Comparison of ENCODE assay signal across 1 cellular context in the genomic region with DNA sequence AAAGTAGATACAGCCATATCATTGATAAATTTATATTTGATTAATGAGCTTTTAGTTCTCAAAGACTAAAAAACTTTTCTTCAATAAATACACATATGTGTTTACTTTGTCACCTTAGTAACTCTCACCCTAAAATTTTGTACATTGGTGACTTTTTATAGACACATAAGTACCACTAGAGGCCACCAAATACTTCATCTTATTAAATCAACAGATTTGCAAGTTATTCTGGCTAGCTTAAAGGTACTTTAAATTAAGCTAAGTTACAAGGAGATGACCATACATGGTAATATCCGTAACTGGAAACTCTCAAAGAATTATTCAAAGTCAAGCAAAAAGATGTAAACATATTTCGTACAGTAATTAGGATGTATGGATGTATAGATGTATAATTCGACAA.
TF ChIP-seq lines count a peak whose summit lies in the region.

No MANE protein-coding gene starts in this region.

TF ChIP-seq in WTC11, 78 proteins besides CTCF, POLR2A, EP300 and RAD21 (continued from another document):
- TF ChIP-seq ARID4B (CRISPR knock-in tag; IDR thresholded peaks at IDR 0.05; ENCODE audit: borderline replicate concordance) (no peak), ZMAT4 (CRISPR knock-in tag; IDR thresholded peaks at IDR 0.05) (no peak), TCF7 (CRISPR knock-in tag; IDR thresholded peaks at IDR 0.05; ENCODE audit: low read depth) (no peak), ZNF671 (CRISPR knock-in tag; IDR thresholded peaks at IDR 0.05) (no peak), OVOL2 (CRISPR knock-in tag; IDR thresholded peaks at IDR 0.05; ENCODE audit: borderline replicate concordance) (no peak), SMAD4 (CRISPR knock-in tag; IDR thresholded peaks at IDR 0.05) (no peak), IRF1 (CRISPR knock-in tag; IDR thresholded peaks at IDR 0.05) (no peak), NFYB (CRISPR knock-in tag; conservative IDR thresholded peaks at IDR 0.05; ENCODE audit: low read depth) (no peak), USF2 (CRISPR knock-in tag; IDR thresholded peaks at IDR 0.05) (no peak), E2F4 (CRISPR knock-in tag; IDR thresholded peaks at IDR 0.05; ENCODE audit: borderline replicate concordance, low read depth) (no peak), ZNF317 (CRISPR knock-in tag; IDR thresholded peaks at IDR 0.05; ENCODE audit: borderline replicate concordance, low read depth) (no peak)
- TF ChIP-seq, protein P1, sequence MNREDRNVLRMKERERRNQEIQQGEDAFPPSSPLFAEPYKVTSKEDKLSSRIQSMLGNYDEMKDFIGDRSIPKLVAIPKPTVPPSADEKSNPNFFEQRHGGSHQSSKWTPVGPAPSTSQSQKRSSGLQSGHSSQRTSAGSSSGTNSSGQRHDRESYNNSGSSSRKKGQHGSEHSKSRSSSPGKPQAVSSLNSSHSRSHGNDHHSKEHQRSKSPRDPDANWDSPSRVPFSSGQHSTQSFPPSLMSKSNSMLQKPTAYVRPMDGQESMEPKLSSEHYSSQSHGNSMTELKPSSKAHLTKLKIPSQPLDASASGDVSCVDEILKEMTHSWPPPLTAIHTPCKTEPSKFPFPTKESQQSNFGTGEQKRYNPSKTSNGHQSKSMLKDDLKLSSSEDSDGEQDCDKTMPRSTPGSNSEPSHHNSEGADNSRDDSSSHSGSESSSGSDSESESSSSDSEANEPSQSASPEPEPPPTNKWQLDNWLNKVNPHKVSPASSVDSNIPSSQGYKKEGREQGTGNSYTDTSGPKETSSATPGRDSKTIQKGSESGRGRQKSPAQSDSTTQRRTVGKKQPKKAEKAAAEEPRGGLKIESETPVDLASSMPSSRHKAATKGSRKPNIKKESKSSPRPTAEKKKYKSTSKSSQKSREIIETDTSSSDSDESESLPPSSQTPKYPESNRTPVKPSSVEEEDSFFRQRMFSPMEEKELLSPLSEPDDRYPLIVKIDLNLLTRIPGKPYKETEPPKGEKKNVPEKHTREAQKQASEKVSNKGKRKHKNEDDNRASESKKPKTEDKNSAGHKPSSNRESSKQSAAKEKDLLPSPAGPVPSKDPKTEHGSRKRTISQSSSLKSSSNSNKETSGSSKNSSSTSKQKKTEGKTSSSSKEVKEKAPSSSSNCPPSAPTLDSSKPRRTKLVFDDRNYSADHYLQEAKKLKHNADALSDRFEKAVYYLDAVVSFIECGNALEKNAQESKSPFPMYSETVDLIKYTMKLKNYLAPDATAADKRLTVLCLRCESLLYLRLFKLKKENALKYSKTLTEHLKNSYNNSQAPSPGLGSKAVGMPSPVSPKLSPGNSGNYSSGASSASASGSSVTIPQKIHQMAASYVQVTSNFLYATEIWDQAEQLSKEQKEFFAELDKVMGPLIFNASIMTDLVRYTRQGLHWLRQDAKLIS (CRISPR knock-in tag; IDR thresholded peaks at IDR 0.05; ENCODE audit: borderline replicate concordance), result no peak
- TF ChIP-seq, protein P2, sequence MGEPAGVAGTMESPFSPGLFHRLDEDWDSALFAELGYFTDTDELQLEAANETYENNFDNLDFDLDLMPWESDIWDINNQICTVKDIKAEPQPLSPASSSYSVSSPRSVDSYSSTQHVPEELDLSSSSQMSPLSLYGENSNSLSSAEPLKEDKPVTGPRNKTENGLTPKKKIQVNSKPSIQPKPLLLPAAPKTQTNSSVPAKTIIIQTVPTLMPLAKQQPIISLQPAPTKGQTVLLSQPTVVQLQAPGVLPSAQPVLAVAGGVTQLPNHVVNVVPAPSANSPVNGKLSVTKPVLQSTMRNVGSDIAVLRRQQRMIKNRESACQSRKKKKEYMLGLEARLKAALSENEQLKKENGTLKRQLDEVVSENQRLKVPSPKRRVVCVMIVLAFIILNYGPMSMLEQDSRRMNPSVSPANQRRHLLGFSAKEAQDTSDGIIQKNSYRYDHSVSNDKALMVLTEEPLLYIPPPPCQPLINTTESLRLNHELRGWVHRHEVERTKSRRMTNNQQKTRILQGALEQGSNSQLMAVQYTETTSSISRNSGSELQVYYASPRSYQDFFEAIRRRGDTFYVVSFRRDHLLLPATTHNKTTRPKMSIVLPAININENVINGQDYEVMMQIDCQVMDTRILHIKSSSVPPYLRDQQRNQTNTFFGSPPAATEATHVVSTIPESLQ (CRISPR knock-in tag; IDR thresholded peaks at IDR 0.05), result no peak
